Comparison of ENCODE assay signal across 23 cellular contexts in genomic region chr1:238364214-238364892, GRCh38.
DNase-seq lines count a peak whose midpoint lies in the region; ATAC-seq, FAIRE-seq and TF ChIP-seq lines count a peak whose summit lies in the region.
"Had no signal": no experiment of that assay in that cellular context is flagged by ENCODE, and none has a peak within 500 bp of the region (broad histone marks: within the 10 kb centered on the region; RNA-seq: fewer than 3 reads in every experiment).

No MANE protein-coding gene starts in this region.

- H4K20me1 ChIP-seq in HepG2 (ENCODE audit: insufficient read depth, low read length): no peaks in the 10 kb centered on the region

- no peak for TF ChIP-seq EP300 in A549 (IDR thresholded peaks at IDR 0.05)
- TF ChIP-seq EP300 in HepG2 (IDR thresholded peaks at IDR 0.05; ENCODE audit: low read depth in 2 of 2, low read length in 2 of 2): no peak
- TF ChIP-seq EP300 in HepG2 (CRISPR knock-in tag; IDR thresholded peaks at IDR 0.05; ENCODE audit: borderline replicate concordance): no peak

- H3K9me3 ChIP-seq in A549: no peaks in the 10 kb centered on the region
- H3K9me3 ChIP-seq in SK-N-MC (ENCODE audit: low read depth, low read length): no peaks in the 10 kb centered on the region
- peaks cover 83% of the 10 kb centered on the region for H3K9me3 ChIP-seq in HepG2 (ENCODE audit: low read length)
- no peaks in the 10 kb centered on the region for H3K9me3 ChIP-seq in vagina

- no peaks in the 10 kb centered on the region for H3K79me2 ChIP-seq in HepG2 (ENCODE audit: insufficient read depth, low read length)

- no peak overlapping the region for H2AFZ ChIP-seq in HepG2 (ENCODE audit: low read length)
- H2AFZ ChIP-seq: GM23338 had no signal

- CTCF ChIA-PET in A549 (lab: Yijun Ruan, JAX): no interaction called here
- CTCF ChIA-PET in HepG2 (lab: Yijun Ruan, JAX; ENCODE audit: low intra/inter-chr PET ratio, low total read pairs): no interaction called here

- WGBS in A549 (ENCODE audit: missing lambda C conversion rate): 16% methylated on average over 4 of the region's 4 CpGs
- WGBS in HepG2 (ENCODE audit: low lambda C conversion rate): 1% methylated on average over 4 of the region's 4 CpGs

- TF ChIP-seq CTCF in A549 (IDR thresholded peaks at IDR 0.05) (no peak), HepG2 (CRISPR knock-in tag; IDR thresholded peaks at IDR 0.05) (no peak), vagina (IDR thresholded peaks at IDR 0.05) (no peak)

- in situ Hi-C loops in HepG2 (cut with HindIII; ENCODE audit: extremely low pct_ligation_motif_present, low pct_unique_long_range_greater_than_20kb): no loop called here

- no peaks in the 10 kb centered on the region for H3K36me3 ChIP-seq in SK-N-MC (ENCODE audit: insufficient read depth, low read length)
- H3K36me3 ChIP-seq in HepG2 (replicated peaks in 1 of 2; ENCODE audit: control insufficient read depth in 1 of 2, insufficient read depth in 2 of 2, low read length in 2 of 2): no peaks in the 10 kb centered on the region
- no peaks in the 10 kb centered on the region for H3K36me3 ChIP-seq in vagina

- intact Hi-C loops in HepG2 (cut with micrococcal nuclease; ENCODE audit: unreplicated experiment): no loop called here
- intact Hi-C loops in vagina (cut with DNase I): no loop called here

- FAIRE-seq in A549 (lab: Jason Lieb, UNC) (no peak), HepG2 (lab: Jason Lieb, UNC) (no peak)
- FAIRE-seq: A204.1, GM12891, GM18507 had no signal

- H3K9ac ChIP-seq in SK-N-MC (ENCODE audit: insufficient read length): no peak overlapping the region
- H3K9ac ChIP-seq in HepG2 (ENCODE audit: insufficient read depth, low read depth, low read length): no peak overlapping the region

- no peak overlapping the region for H3K27ac ChIP-seq in A549
- H3K27ac ChIP-seq in SK-N-MC: peak overlapping the region; percentile 48; the same call in 1 of the 2 replicates
- H3K27ac ChIP-seq in HepG2 (ENCODE audit: extremely low read length, insufficient read depth, low read length): no peak overlapping the region
- no peak overlapping the region for H3K27ac ChIP-seq in vagina
- H3K27ac ChIP-seq: 22Rv1 had no signal

- POLR2A ChIA-PET in A549 (lab: Yijun Ruan, JAX): no interaction called here
- POLR2A ChIA-PET in HepG2 (lab: Yijun Ruan, JAX): no interaction called here

- no peak overlapping the region for H3K4me3 ChIP-seq in A549
- peak overlapping the region; percentile 44 for H3K4me3 ChIP-seq in SK-N-MC
- H3K4me3 ChIP-seq in HepG2 (replicated peaks in 1 of 3; ENCODE audit: insufficient read depth in 1 of 3, low read depth in 2 of 3, low read length in 3 of 3): no peak overlapping the region
- no peak overlapping the region for H3K4me3 ChIP-seq in vagina
- H3K4me3 ChIP-seq: GM23338 had no signal

- ATAC-seq in A549: no peak
- ATAC-seq in HepG2: no peak
- ATAC-seq: GM23338, HCT116 had no signal

- TF ChIP-seq POLR2A in A549 (IDR thresholded peaks at IDR 0.05; ENCODE audit: low read length) (no peak), HepG2 (IDR thresholded peaks at IDR 0.05; ENCODE audit: insufficient read depth in 1 of 2, low read depth in 2 of 2, low read length in 2 of 2) (no peak), vagina (IDR thresholded peaks at IDR 0.05) (no peak)

- BruUV-seq in HepG2 (replicated peaks; lab: Mats Ljungman, UMichigan): no TSS peak

- H3K27me3 ChIP-seq in HepG2 (ENCODE audit: control insufficient read depth in 1 of 2, insufficient read depth in 2 of 2, low read length in 2 of 2) (no peaks in the 10 kb centered on the region; a peak in 1 of 5 replicates), vagina (no peaks in the 10 kb centered on the region)

- no peak for DNase-seq in A549 (ENCODE audit: low read depth in 1 of 2, low spot score in 1 of 2)
- DNase-seq in SK-N-MC (ENCODE audit: low read depth, low spot score): peak; percentile 26
- DNase-seq in HepG2 (ENCODE audit: low spot score): no peak
- peak; percentile 19 for DNase-seq in mucosa of gallbladder (ENCODE audit: low spot score)
- no peak for DNase-seq in AG08395 (ENCODE audit: low spot score)
- DNase-seq in amniotic stem cell (lab: John Stamatoyannopoulos, UW): no peak
- no peak for DNase-seq in NCI-H524 treated with DMSO at 0.1 percent for 48 hours (lab: John Stamatoyannopoulos, UW)
- no peak for DNase-seq in vagina (ENCODE audit: extremely low spot score in 2 of 2)
- DNase-seq: ACHN; C1 segment of cervical spinal cord; Calu3; CD4-positive, alpha-beta memory T cell; COR-L47; DMS53; DMS79 treated with DMSO at 0.1 percent for 48 hours; GF-D8; H9 had no signal

- TF ChIP-seq RAD21 in A549 (conservative IDR thresholded peaks at IDR 0.05 in 1 of 2, IDR thresholded peaks at IDR 0.05 in 1 of 2) (no peak), HepG2 (CRISPR knock-in tag; IDR thresholded peaks at IDR 0.05) (no peak)

- H3K4me1 ChIP-seq in A549: no peaks in the 10 kb centered on the region
- no peaks in the 10 kb centered on the region for H3K4me1 ChIP-seq in HepG2 (ENCODE audit: insufficient read depth, low read length)
- no peaks in the 10 kb centered on the region for H3K4me1 ChIP-seq in vagina

- H3K4me2 ChIP-seq in A549: no peak overlapping the region
- no peak overlapping the region for H3K4me2 ChIP-seq in HepG2 (ENCODE audit: low read depth, low read length)
- H3K4me2 ChIP-seq: GM23338 had no signal

TF ChIP-seq in A549, 52 proteins besides CTCF, POLR2A, EP300 and RAD21:
- TF ChIP-seq ELK1 (IDR thresholded peaks at IDR 0.05; ENCODE audit: low read depth, low read length) (no peak), MAFK (IDR thresholded peaks at IDR 0.05; ENCODE audit: partially characterized antibody) (peak; percentile 53), ZSCAN20 (CRISPR knock-in tag; IDR thresholded peaks at IDR 0.05) (no peak)

TF ChIP-seq in HepG2, 621 proteins besides CTCF, POLR2A, EP300 and RAD21:
- TF ChIP-seq TEF (CRISPR knock-in tag; IDR thresholded peaks at IDR 0.05) (no peak), SMAD9 (CRISPR knock-in tag; IDR thresholded peaks at IDR 0.05) (no peak), MIER3 (CRISPR knock-in tag; IDR thresholded peaks at IDR 0.05; ENCODE audit: borderline replicate concordance) (no peak), MAFF (IDR thresholded peaks at IDR 0.05; ENCODE audit: low read depth, low read length) (peak; percentile 41; the same call in 1 of the 2 replicates), ZNF737 (CRISPR knock-in tag; IDR thresholded peaks at IDR 0.05; ENCODE audit: borderline replicate concordance) (no peak), SMAD1 (CRISPR knock-in tag; IDR thresholded peaks at IDR 0.05; ENCODE audit: borderline replicate concordance, low read depth) (no peak), TCF7 (IDR thresholded peaks at IDR 0.05; ENCODE audit: low read depth) (no peak), MAFK (conservative IDR thresholded peaks at IDR 0.05 in 1 of 2, IDR thresholded peaks at IDR 0.05 in 1 of 2; ENCODE audit: low read length in 2 of 2) (peak; percentile 39 to 83; a peak in 3 of 4 replicates), CHD4 (IDR thresholded peaks at IDR 0.05; ENCODE audit: borderline replicate concordance, low read length) (no peak), ZFX (CRISPR knock-in tag; IDR thresholded peaks at IDR 0.05; ENCODE audit: low read depth) (no peak), ZNF761 (CRISPR knock-in tag; conservative IDR thresholded peaks at IDR 0.05) (no peak), ZBTB10 (CRISPR knock-in tag; IDR thresholded peaks at IDR 0.05; ENCODE audit: borderline replicate concordance) (no peak)

Comparison
In these comparisons a context has a peak if more than half of its experiments do, and no peak if none do; other contexts are left out.
1. DNase-seq: peak in SK-N-MC (single experiment) and mucosa of gallbladder (single experiment); none in A549 (0 of 2), HepG2 (single experiment), AG08395 (single experiment), amniotic stem cell (single experiment), NCI-H524 treated with DMSO at 0.1 percent for 48 hours (single experiment) and vagina (0 of 2).
2. Of the 38 proteins assayed by ChIP-seq in both HepG2 and A549: peak only in HepG2: none; only in A549: none; in both: MAFK; in neither: 37.